27 cellular contexts compared by ENCODE assay signal in genomic region chr3:19436746-19437145, GRCh38.
"Had no signal": no experiment of that assay in that cellular context is flagged by ENCODE, and none has a peak within 500 bp of the region (broad histone marks: within the 10 kb centered on the region; RNA-seq: fewer than 3 reads in every experiment).

No MANE protein-coding gene starts in this region.

- H3K36me3 ChIP-seq: neural progenitor cell, ovary, right lobe of liver, sigmoid colon, stomach, thoracic aorta, thyroid gland, tibial nerve, upper lobe of left lung, vagina had no signal

- H3K4me1 ChIP-seq: parathyroid adenoma, right lobe of liver, stomach, upper lobe of left lung, vagina had no signal

- H3K27me3 ChIP-seq: neural progenitor cell, ovary, right lobe of liver, sigmoid colon, stomach, thyroid gland, tibial nerve, upper lobe of left lung, vagina had no signal

- H3K27ac Mint-ChIP-seq: nephron; neural progenitor cell; progenitor cell of endocrine pancreas; stimulated activated effector memory CD8-positive, alpha-beta T cell treated with anti-CD3 and anti-CD28 coated beads, Interleukin-12 subunit alpha, Interleukin-12 subunit beta, amount 100 ng/mL, for 72 hours; stimulated activated naive B cell treated with anti-CD40 and anti-IgM and Interleukin-4, amounts not matched to agents 10 μg/mL and 1 μg/mL and 100 μg/mL, for 72 hours; stimulated activated naive CD8-positive, alpha-beta T cell treated with anti-CD3 and anti-CD28 coated beads, Interleukin-15, Interleukin-2, amounts not matched to agents 100 ng/mL and 50 ng/mL, for 24 hours had no signal

- H3K4me3 Mint-ChIP-seq: nephron; neural progenitor cell; stimulated activated effector memory CD8-positive, alpha-beta T cell treated with anti-CD3 and anti-CD28 coated beads, Interleukin-12 subunit alpha, Interleukin-12 subunit beta, amount 100 ng/mL, for 72 hours; stimulated activated naive B cell treated with anti-CD40 and anti-IgM and Interleukin-4, amounts not matched to agents 10 μg/mL and 1 μg/mL and 100 μg/mL, for 72 hours; stimulated activated naive CD8-positive, alpha-beta T cell treated with anti-CD3 and anti-CD28 coated beads, Interleukin-15, Interleukin-2, amounts not matched to agents 100 ng/mL and 50 ng/mL, for 24 hours had no signal

- H3K27ac ChIP-seq: neural progenitor cell, ovary, parathyroid adenoma, psoas muscle, right lobe of liver, sigmoid colon, stomach, thoracic aorta, thyroid gland, tibial nerve, upper lobe of left lung, vagina had no signal

- H3K79me2 ChIP-seq: parathyroid adenoma had no signal

- ATAC-seq: psoas muscle; right cardiac atrium; right lobe of liver; stimulated activated effector memory CD8-positive, alpha-beta T cell treated with anti-CD3 and anti-CD28 coated beads, Interleukin-12 subunit alpha, Interleukin-12 subunit beta, amount 100 ng/mL, for 72 hours; stimulated activated naive B cell treated with anti-CD40 and anti-IgM and Interleukin-4, amounts not matched to agents 10 μg/mL and 1 μg/mL and 100 μg/mL, for 72 hours had no signal

- H3K4me3 ChIP-seq: neural progenitor cell, ovary, psoas muscle, right lobe of liver, sigmoid colon, stomach, thoracic aorta, thyroid gland, tibial nerve, upper lobe of left lung, vagina had no signal

- H3K27me3 Mint-ChIP-seq: progenitor cell of endocrine pancreas; stimulated activated naive B cell treated with anti-CD40 and anti-IgM and Interleukin-4, amounts not matched to agents 10 μg/mL and 1 μg/mL and 100 μg/mL, for 72 hours; stimulated activated naive CD8-positive, alpha-beta T cell treated with anti-CD3 and anti-CD28 coated beads, Interleukin-15, Interleukin-2, amounts not matched to agents 100 ng/mL and 50 ng/mL, for 24 hours had no signal

- H3K9ac ChIP-seq: neural progenitor cell, parathyroid adenoma had no signal

- H3K9me3 ChIP-seq: ovary, psoas muscle, right lobe of liver, sigmoid colon, stomach, thoracic aorta, thyroid gland, tibial nerve, upper lobe of left lung, vagina had no signal

- H3K4me2 ChIP-seq: neural progenitor cell had no signal

- H3K9me3 Mint-ChIP-seq: nephron; stimulated activated naive B cell treated with anti-CD40 and anti-IgM and Interleukin-4, amounts not matched to agents 10 μg/mL and 1 μg/mL and 100 μg/mL, for 72 hours; stimulated activated naive CD8-positive, alpha-beta T cell treated with anti-CD3 and anti-CD28 coated beads, Interleukin-15, Interleukin-2, amounts not matched to agents 100 ng/mL and 50 ng/mL, for 24 hours had no signal

- DNase-seq: occipital lobe; ovary; posterior cingulate gyrus; psoas muscle; right cardiac atrium; right lobe of liver; sigmoid colon; small intestine; stimulated activated CD4-positive, alpha-beta T cell treated with anti-CD3 and anti-CD28 coated beads, Interleukin-15, amount 100 ng/mL, for 24 hours; stimulated activated CD4-positive, alpha-beta T cell treated with anti-CD3 and anti-CD28 coated beads, Interleukin-2, amount 100 ng/mL, for 24 hours; stimulated activated CD4-positive, alpha-beta T cell treated with anti-CD3 and anti-CD28 coated beads, Interleukin-2, amount 100 ng/mL, for 48 hours; stimulated activated CD4-positive, alpha-beta T cell treated with anti-CD3 and anti-CD28 coated beads, Interleukin-4, amount 100 ng/mL, for 24 hours; stimulated activated naive B cell treated with anti-CD40 and anti-IgM and Interleukin-4, amounts not matched to agents 10 μg/mL and 1 μg/mL and 100 μg/mL, for 72 hours; stimulated activated naive CD4-positive, alpha-beta T cell treated with Interleukin-2 at 50 U/mL for 16 hours; stomach; thyroid gland; trophoblast cell; upper lobe of left lung had no signal

- H3K4me1 Mint-ChIP-seq: neural progenitor cell; stimulated activated effector memory CD8-positive, alpha-beta T cell treated with anti-CD3 and anti-CD28 coated beads, Interleukin-12 subunit alpha, Interleukin-12 subunit beta, amount 100 ng/mL, for 72 hours had no signal
